In the genomic region with DNA sequence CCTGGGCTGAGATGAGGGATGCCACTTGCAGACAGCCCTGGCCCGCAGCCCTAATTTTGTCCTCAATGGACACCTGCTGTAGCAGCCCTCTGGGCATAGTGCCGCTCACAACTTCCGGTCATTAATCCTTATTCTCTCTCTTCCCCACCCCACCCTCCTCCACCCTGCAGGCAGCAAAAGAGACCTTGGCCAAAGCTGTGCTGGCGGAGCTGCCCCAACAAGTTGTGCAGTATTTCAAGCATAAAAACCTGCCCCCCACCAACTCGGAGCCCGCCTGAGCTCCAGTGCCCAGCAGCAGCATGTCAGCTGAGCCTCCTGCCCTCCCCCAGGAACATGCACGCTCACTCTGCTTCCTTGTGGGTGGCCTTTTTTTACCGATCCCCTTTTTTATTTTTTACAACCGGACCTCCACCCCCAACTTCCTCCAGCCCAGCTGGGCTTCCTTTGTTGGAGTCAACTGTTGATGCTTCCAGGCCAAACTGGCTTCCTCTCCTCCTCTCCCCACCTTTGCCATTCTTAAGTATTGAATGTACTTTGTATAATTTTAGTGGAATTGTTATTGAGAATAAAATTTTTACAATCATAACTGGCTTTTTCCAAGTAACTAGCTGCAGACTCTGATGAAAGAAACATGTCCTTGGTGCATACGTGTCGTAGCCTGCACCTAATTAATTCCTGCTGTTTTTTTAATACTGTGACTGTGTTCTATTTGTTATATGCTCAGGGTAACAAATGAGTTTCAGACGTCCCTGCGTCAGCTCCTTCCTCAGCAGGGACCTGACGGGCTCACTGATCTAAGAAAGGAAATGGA, we compare ENCODE assay signal across 8 cellular contexts. TPM values are rescaled to one million over a fixed set of nuclear protein-coding genes. Genes with fewer than 3 reads are reported as not detected.
DNase-seq lines count a peak whose midpoint lies in the region; ATAC-seq, FAIRE-seq and TF ChIP-seq lines count a peak whose summit lies in the region.

No MANE protein-coding gene starts in this region.

- 41% methylated on average over 14 of the region's 14 CpGs for WGBS in GM12878 (ENCODE audit: insufficient coverage, insufficient replicate concordance, low lambda C conversion rate, missing lambda C conversion rate)

- POLR2A ChIA-PET in activated CD4-positive, alpha-beta T cell treated with anti-CD3 and anti-CD28 coated beads, Interleukin-2, amount 10 ng/mL, durations not matched to agents 7 days and 5 days (lab: Charles Lee): no interaction called here
- POLR2A ChIA-PET in activated CD4-positive, alpha-beta T cell treated with anti-CD3 and anti-CD28 coated beads for 36 hours (lab: Charles Lee): no interaction called here
- POLR2A ChIA-PET in GM12878 (lab: Charles Lee): interaction anchor here (0.6 to 1.4 kb wide), 2 partner anchors 20 to 230 kb away, joined by 3 to 5 read pairs; no protein-coding TSS in a partner anchor

- intact Hi-C loops in activated CD4-positive, alpha-beta T cell treated with anti-CD3 and anti-CD28 coated beads for 36 hours (cut with DNase I, micrococcal nuclease): no loop called here
- intact Hi-C loops in GM12878 (cut with micrococcal nuclease; ENCODE audit: unreplicated experiment): no loop called here

- H3K9me3 Mint-ChIP-seq in activated CD4-positive, alpha-beta T cell treated with anti-CD3 and anti-CD28 coated beads, Interleukin-2, amount 10 ng/mL, durations not matched to agents 7 days and 5 days: no peaks in the 10 kb centered on the region
- H3K9me3 Mint-ChIP-seq in activated CD4-positive, alpha-beta T cell treated with anti-CD3 and anti-CD28 coated beads for 36 hours (ENCODE audit: low read depth): no peaks in the 10 kb centered on the region

- TF ChIP-seq CTCF in GM12878 (IDR thresholded peaks at IDR 0.05 in 2 of 3, conservative IDR thresholded peaks at IDR 0.05 in 1 of 3; ENCODE audit: control insufficient read depth in 2 of 3, extremely low read depth in 1 of 3, insufficient read depth in 1 of 3, low read depth in 3 of 3, low read length in 3 of 3): no peak
- TF ChIP-seq CTCF in keratinocyte (optimal IDR thresholded peaks at IDR 0.05 in 1 of 3, IDR thresholded peaks at IDR 0.05 in 1 of 3, conservative IDR thresholded peaks at IDR 0.05 in 1 of 3; ENCODE audit: extremely low read depth in 1 of 3, insufficient read depth in 2 of 3, low read length in 3 of 3): no peak

- H3K36me3 Mint-ChIP-seq in activated CD4-positive, alpha-beta T cell treated with anti-CD3 and anti-CD28 coated beads, Interleukin-2, amount 10 ng/mL, durations not matched to agents 7 days and 5 days (ENCODE audit: low read depth): peaks cover 6% of the 10 kb centered on the region
- H3K36me3 Mint-ChIP-seq in activated CD4-positive, alpha-beta T cell treated with anti-CD3 and anti-CD28 coated beads for 36 hours (ENCODE audit: low read depth): peaks cover 8% of the 10 kb centered on the region

- H3K9me3 ChIP-seq in GM12878 (replicated peaks; ENCODE audit: control insufficient read depth, insufficient read depth, low read length): no peaks in the 10 kb centered on the region
- H3K9me3 ChIP-seq in keratinocyte (ENCODE audit: control insufficient read depth, low read depth, low read length): no peaks in the 10 kb centered on the region

- H3K79me2 ChIP-seq in GM12878 (ENCODE audit: control insufficient read depth, insufficient read depth, low read length) (no peaks in the 10 kb centered on the region), keratinocyte (ENCODE audit: control insufficient read depth, insufficient read depth, low read length) (no peaks in the 10 kb centered on the region)

- no peak for TF ChIP-seq POLR2A in GM12878 (IDR thresholded peaks at IDR 0.05; ENCODE audit: low read depth, low read length)

- no peaks in the 10 kb centered on the region for H3K27me3 ChIP-seq in GM12878 (replicated peaks in 1 of 2; ENCODE audit: control insufficient read depth in 2 of 2, insufficient read depth in 2 of 2, low read length in 1 of 2)
- no peaks in the 10 kb centered on the region for H3K27me3 ChIP-seq in keratinocyte (ENCODE audit: control insufficient read depth, extremely low read depth, insufficient read depth, low read length)

- no peaks in the 10 kb centered on the region for H3K27me3 Mint-ChIP-seq in activated CD4-positive, alpha-beta T cell treated with anti-CD3 and anti-CD28 coated beads, Interleukin-2, amount 10 ng/mL, durations not matched to agents 7 days and 5 days
- no peaks in the 10 kb centered on the region for H3K27me3 Mint-ChIP-seq in activated CD4-positive, alpha-beta T cell treated with anti-CD3 and anti-CD28 coated beads for 36 hours

- in situ Hi-C loops in GM12878 (cut with MboI): no loop called here

- TF ChIP-seq RAD21 in GM12878 (IDR thresholded peaks at IDR 0.05; ENCODE audit: insufficient read depth, low read depth, low read length): no peak

- H3K9me1 ChIP-seq in keratinocyte (ENCODE audit: control insufficient read depth, extremely low read depth, insufficient read depth, low read length): peaks cover 5% of the 10 kb centered on the region

- H3K4me1 ChIP-seq in GM12878 (ENCODE audit: control insufficient read depth, insufficient read depth, low read length): peaks cover 15% of the 10 kb centered on the region
- H3K4me1 ChIP-seq in keratinocyte (ENCODE audit: control insufficient read depth, extremely low read depth, insufficient read depth, low read length): peaks cover 16% of the 10 kb centered on the region

- RAD21 ChIA-PET in GM12878 (lab: Charles Lee; ENCODE audit: unreplicated experiment): no interaction called here

- no peak overlapping the region for H3K4me3 Mint-ChIP-seq in activated CD4-positive, alpha-beta T cell treated with anti-CD3 and anti-CD28 coated beads, Interleukin-2, amount 10 ng/mL, durations not matched to agents 7 days and 5 days
- H3K4me3 Mint-ChIP-seq in activated CD4-positive, alpha-beta T cell treated with anti-CD3 and anti-CD28 coated beads for 36 hours: no peak overlapping the region

- CTCF ChIA-PET in activated CD4-positive, alpha-beta T cell treated with anti-CD3 and anti-CD28 coated beads, Interleukin-2, amount 10 ng/mL, durations not matched to agents 7 days and 5 days (lab: Charles Lee): interaction anchor here (0.6 to 0.7 kb wide), 2 partner anchors 27 to 265 kb away, joined by 3 to 4 read pairs; no protein-coding TSS in a partner anchor
- CTCF ChIA-PET in activated CD4-positive, alpha-beta T cell treated with anti-CD3 and anti-CD28 coated beads for 36 hours (lab: Charles Lee): no interaction called here
- CTCF ChIA-PET in GM12878 (lab: Yijun Ruan, JAX): interaction anchor here (0.9 to 1.2 kb wide), 2 partner anchors 54 to 55 kb away, joined by 3 to 5 read pairs; a partner anchor contains a TSS

- TF ChIP-seq EP300 in GM12878 (IDR thresholded peaks at IDR 0.05; ENCODE audit: borderline replicate concordance in 1 of 2, control insufficient read depth in 1 of 2, low read depth in 2 of 2, low read length in 2 of 2): no peak

- no peak for DNase-seq in activated CD4-positive, alpha-beta T cell treated with anti-CD3 and anti-CD28 coated beads, Interleukin-2, amount 10 ng/mL, durations not matched to agents 7 days and 5 days
- no peak for DNase-seq in activated CD4-positive, alpha-beta T cell treated with anti-CD3 and anti-CD28 coated beads for 36 hours
- DNase-seq in GM12878 (ENCODE audit: low read depth, low spot score) (no peak), keratinocyte (ENCODE audit: low read depth, low spot score) (no peak)
- no peak for DNase-seq in activated CD8-positive, alpha-beta memory T cell treated with anti-CD3 and anti-CD28 coated beads, Interleukin-2, amount 50 U/mL, for 48 hours

- H3K4me1 Mint-ChIP-seq in activated CD4-positive, alpha-beta T cell treated with anti-CD3 and anti-CD28 coated beads, Interleukin-2, amount 10 ng/mL, durations not matched to agents 7 days and 5 days: peaks cover 29% of the 10 kb centered on the region
- peaks cover 26% of the 10 kb centered on the region for H3K4me1 Mint-ChIP-seq in activated CD4-positive, alpha-beta T cell treated with anti-CD3 and anti-CD28 coated beads for 36 hours

- FAIRE-seq in GM12878 (lab: Jason Lieb, UNC): no peak
- FAIRE-seq in keratinocyte (lab: Jason Lieb, UNC): peak; percentile 49

- H3K4me2 ChIP-seq in GM12878 (ENCODE audit: control insufficient read depth, insufficient read depth) (peak overlapping the region; percentile 13; the same call in 1 of the 2 replicates), keratinocyte (ENCODE audit: control insufficient read depth, extremely low read depth, insufficient read depth, low read depth, low read length) (peak overlapping the region; percentile 11)

- BruUV-seq in GM12878 (replicated peaks; lab: Mats Ljungman, UMichigan): no TSS peak

- dilution Hi-C loops in keratinocyte (cut with MboI; ENCODE audit: extremely low pct_ligation_motif_present, low sequenced_read_pairs): no loop called here

- SMC1A ChIA-PET in GM12878 (lab: Charles Lee; ENCODE audit: uncharacterized antibody, unreplicated experiment): interaction anchor here (0.6 kb wide), 1 partner anchor 48 kb away, joined by 3 read pairs; no protein-coding TSS in a partner anchor

- H4K20me1 ChIP-seq in GM12878 (ENCODE audit: control insufficient read depth, insufficient read depth): no peaks in the 10 kb centered on the region
- no peaks in the 10 kb centered on the region for H4K20me1 ChIP-seq in keratinocyte (ENCODE audit: control insufficient read depth, extremely low read depth, insufficient read depth, low read length)

- no peak for ATAC-seq in activated CD4-positive, alpha-beta T cell treated with anti-CD3 and anti-CD28 coated beads for 36 hours
- ATAC-seq in GM12878 (no peak), HG03439 (IDR thresholded peaks at IDR 0.05; ENCODE audit: unreplicated experiment) (no peak), GM19395 (IDR thresholded peaks at IDR 0.05; ENCODE audit: unreplicated experiment) (no peak)

- H3K36me3 ChIP-seq in GM12878 (ENCODE audit: control insufficient read depth in 2 of 2, insufficient read depth in 2 of 2, low read length in 1 of 2) (peaks cover 4 to 6% of the 10 kb centered on the region in 2 experiments), keratinocyte (ENCODE audit: control insufficient read depth in 2 of 2, extremely low read depth in 1 of 2, insufficient read depth in 2 of 2, low read length in 2 of 2) (peaks cover 3 to 6% of the 10 kb centered on the region in 2 experiments)

- no peak overlapping the region for H3K4me3 ChIP-seq in GM12878
- no peak overlapping the region for H3K4me3 ChIP-seq in keratinocyte (ENCODE audit: control insufficient read depth in 2 of 3, extremely low read depth in 1 of 3, insufficient read depth in 2 of 3, low read depth in 1 of 3, low read length in 3 of 3)

- H3K27ac Mint-ChIP-seq in activated CD4-positive, alpha-beta T cell treated with anti-CD3 and anti-CD28 coated beads, Interleukin-2, amount 10 ng/mL, durations not matched to agents 7 days and 5 days: peak overlapping the region; percentile 72
- H3K27ac Mint-ChIP-seq in activated CD4-positive, alpha-beta T cell treated with anti-CD3 and anti-CD28 coated beads for 36 hours: no peak overlapping the region

- H3K9ac ChIP-seq in GM12878 (ENCODE audit: control insufficient read depth, insufficient read depth, low read length) (0 out of 2 replicates have a peak overlapping the region, but pooled peaks have one; percentile 12), keratinocyte (ENCODE audit: control insufficient read depth, extremely low read depth, insufficient read depth, low read length) (no peak overlapping the region)

- H3K27ac ChIP-seq in GM12878 (ENCODE audit: control insufficient read depth, insufficient read depth): no peak overlapping the region; the same call in 1 of the 2 replicates
- H3K27ac ChIP-seq in keratinocyte (ENCODE audit: control insufficient read depth, insufficient read depth, low read length): no peak overlapping the region
- H3K27ac ChIP-seq in temporal lobe (ENCODE audit: low read depth, low read length): peak overlapping the region; percentile 75

- H2AFZ ChIP-seq in GM12878 (ENCODE audit: control insufficient read depth, low read depth, low read length) (no peak overlapping the region), keratinocyte (ENCODE audit: control insufficient read depth, low read length) (no peak overlapping the region)

RNA-seq across cellular contexts. Expression of a gene that starts 38.3 kb away (rescaled TPM):
- 100 to 1,000 TPM; 115 to 137 TPM for total RNA-seq in activated CD4-positive, alpha-beta T cell treated with anti-CD3 and anti-CD28 coated beads, Interleukin-2, amount 10 ng/mL, durations not matched to agents 7 days and 5 days
- total RNA-seq in activated CD4-positive, alpha-beta T cell treated with anti-CD3 and anti-CD28 coated beads for 36 hours: 100 to 1,000 TPM; 111 to 156 TPM
- total RNA-seq in GM12878 (2013; cell fraction: nucleolus; rRNA removed): 80.2 and 90.1 TPM in 2 replicates
- 67.9 and 82.1 TPM in 2 replicates for total RNA-seq in GM12878 (2014; rRNA removed)
- 146 and 152 TPM in 2 replicates for total RNA-seq in GM12878 (2014; rRNA removed; fragmentation: Illumina TruSeq; extraction: Trizol)
- total RNA-seq in GM12878 (2021): 101 and 104 TPM in 2 replicates
- 51.7 TPM for polyA plus RNA-seq in GM12878 (2011; ENCODE audit: low read depth)
- polyA plus RNA-seq in GM12878 (2011; rRNA removed): 114 and 117 TPM in 2 replicates
- polyA plus RNA-seq in GM12878 (2011; cell fraction: cytosol; rRNA removed): 134 and 137 TPM in 2 replicates
- polyA plus RNA-seq in GM12878 (2011; cell fraction: nucleus; rRNA removed): 121 and 124 TPM in 2 replicates
- polyA plus RNA-seq in GM12878 (2012): 70.8 and 73.8 TPM in 2 replicates
- 174 and 180 TPM in 2 replicates for polyA plus RNA-seq in GM12878 (2014; fragmentation: Illumina TruSeq; extraction: Trizol)
- polyA plus RNA-seq in GM12878 (2014; fragmentation: Nextera tagmentation; extraction: Ambion mirVana): 10 to 100 TPM; 72.5 to 90.2 TPM
- polyA plus RNA-seq in GM12878 (2014; rRNA removed): 94.6 and 106 TPM in 2 replicates
- polyA plus RNA-seq in GM12878 (2016; fragmentation: Nextera tagmentation; extraction: Ambion mirVana): 100 to 1,000 TPM; 135 to 143 TPM
- polyA minus RNA-seq in GM12878 (2011; rRNA and poly(A)+ RNA removed): 83.2 and 109 TPM in 2 replicates
- 33.0 and 36.1 TPM in 2 replicates for polyA minus RNA-seq in GM12878 (2011; cell fraction: cytosol; rRNA and poly(A)+ RNA removed)
- polyA minus RNA-seq in GM12878 (2011; cell fraction: nucleus; rRNA and poly(A)+ RNA removed): 22.6 and 36.0 TPM in 2 replicates
- 66.5 to 75.7 TPM (median 69.2 TPM) in 3 replicates for polyA plus RNA-seq in keratinocyte
- 310 TPM for polyA plus RNA-seq in keratinocyte (2011; ENCODE audit: low read depth)
- polyA plus RNA-seq in keratinocyte (2011; cell fraction: cytosol; rRNA removed): 56.1 and 57.7 TPM in 2 replicates
- polyA plus RNA-seq in keratinocyte (2011; cell fraction: nucleus; rRNA removed): 104 and 119 TPM in 2 replicates
- polyA plus RNA-seq in keratinocyte (2012; ENCODE audit: low replicate concordance): 50.1 and 71.0 TPM in 2 replicates
- polyA minus RNA-seq in keratinocyte: 59.7 to 75.2 TPM (median 61.9 TPM) in 3 replicates
- 50.6 TPM for polyA minus RNA-seq in keratinocyte (2011; cell fraction: cytosol; rRNA and poly(A)+ RNA removed)
- 19.2 and 37.2 TPM in 2 replicates for polyA minus RNA-seq in keratinocyte (2011; cell fraction: nucleus; rRNA and poly(A)+ RNA removed)
- 96.9 TPM for total RNA-seq in temporal lobe

RNA-seq across cellular contexts. Expression of a gene that starts 38.5 kb away (rescaled TPM):
- 10 to 100 TPM; 32.2 to 34.2 TPM for total RNA-seq in activated CD4-positive, alpha-beta T cell treated with anti-CD3 and anti-CD28 coated beads, Interleukin-2, amount 10 ng/mL, durations not matched to agents 7 days and 5 days
- 10 to 100 TPM; 24.6 to 30.2 TPM for total RNA-seq in activated CD4-positive, alpha-beta T cell treated with anti-CD3 and anti-CD28 coated beads for 36 hours
- total RNA-seq in GM12878 (2013; cell fraction: nucleolus; rRNA removed): 126 and 145 TPM in 2 replicates
- 35.0 and 37.5 TPM in 2 replicates for total RNA-seq in GM12878 (2014; rRNA removed)
- total RNA-seq in GM12878 (2014; rRNA removed; fragmentation: Illumina TruSeq; extraction: Trizol): 41.2 and 44.8 TPM in 2 replicates
- 38.0 and 40.5 TPM in 2 replicates for total RNA-seq in GM12878 (2021)
- polyA plus RNA-seq in GM12878 (2011; ENCODE audit: low read depth): 26.3 TPM
- 47.7 and 50.8 TPM in 2 replicates for polyA plus RNA-seq in GM12878 (2011; rRNA removed)
- 28.1 and 32.9 TPM in 2 replicates for polyA plus RNA-seq in GM12878 (2011; cell fraction: cytosol; rRNA removed)
- 33.1 and 59.7 TPM in 2 replicates for polyA plus RNA-seq in GM12878 (2011; cell fraction: nucleus; rRNA removed)
- 19.0 and 28.2 TPM in 2 replicates for polyA plus RNA-seq in GM12878 (2012)
- polyA plus RNA-seq in GM12878 (2014; fragmentation: Illumina TruSeq; extraction: Trizol): 41.8 and 47.7 TPM in 2 replicates
- polyA plus RNA-seq in GM12878 (2014; fragmentation: Nextera tagmentation; extraction: Ambion mirVana): 10 to 100 TPM; 18.5 to 25.1 TPM
- polyA plus RNA-seq in GM12878 (2014; rRNA removed): 24.0 and 29.1 TPM in 2 replicates
- 10 to 100 TPM; 44.8 to 57.0 TPM for polyA plus RNA-seq in GM12878 (2016; fragmentation: Nextera tagmentation; extraction: Ambion mirVana)
- 82.9 and 86.9 TPM in 2 replicates for polyA minus RNA-seq in GM12878 (2011; rRNA and poly(A)+ RNA removed)
- polyA minus RNA-seq in GM12878 (2011; cell fraction: cytosol; rRNA and poly(A)+ RNA removed): 26.6 and 31.1 TPM in 2 replicates
- polyA minus RNA-seq in GM12878 (2011; cell fraction: nucleus; rRNA and poly(A)+ RNA removed): 41.8 and 66.1 TPM in 2 replicates
- polyA plus RNA-seq in keratinocyte: 33.7 to 42.2 TPM (median 38.9 TPM) in 3 replicates
- 36.5 TPM for polyA plus RNA-seq in keratinocyte (2011; ENCODE audit: low read depth)
- 22.8 and 42.6 TPM in 2 replicates for polyA plus RNA-seq in keratinocyte (2011; cell fraction: cytosol; rRNA removed)
- polyA plus RNA-seq in keratinocyte (2011; cell fraction: nucleus; rRNA removed): 45.3 and 50.7 TPM in 2 replicates
- polyA plus RNA-seq in keratinocyte (2012; ENCODE audit: low replicate concordance): 13.6 and 25.0 TPM in 2 replicates
- polyA minus RNA-seq in keratinocyte: 47.9 to 108 TPM (median 97.4 TPM) in 3 replicates
- polyA minus RNA-seq in keratinocyte (2011; cell fraction: cytosol; rRNA and poly(A)+ RNA removed): 46.2 TPM
- 31.1 and 49.4 TPM in 2 replicates for polyA minus RNA-seq in keratinocyte (2011; cell fraction: nucleus; rRNA and poly(A)+ RNA removed)
- 61.7 TPM for total RNA-seq in temporal lobe

RNA-seq across cellular contexts. Expression of a gene that starts 55.2 kb away (rescaled TPM):
- 1 to 10 TPM; 3.1 to 3.6 TPM for total RNA-seq in activated CD4-positive, alpha-beta T cell treated with anti-CD3 and anti-CD28 coated beads, Interleukin-2, amount 10 ng/mL, durations not matched to agents 7 days and 5 days
- total RNA-seq in activated CD4-positive, alpha-beta T cell treated with anti-CD3 and anti-CD28 coated beads for 36 hours: 1 to 10 TPM; 4.9 to 7.3 TPM
- 7.8 and 9.0 TPM in 2 replicates for total RNA-seq in GM12878 (2013; cell fraction: nucleolus; rRNA removed)
- 13.6 and 14.5 TPM in 2 replicates for total RNA-seq in GM12878 (2014; rRNA removed)
- total RNA-seq in GM12878 (2014; rRNA removed; fragmentation: Illumina TruSeq; extraction: Trizol): 9.8 and 10.5 TPM in 2 replicates
- 13.7 and 14.5 TPM in 2 replicates for total RNA-seq in GM12878 (2021)
- 5.7 TPM for polyA plus RNA-seq in GM12878 (2011; ENCODE audit: low read depth)
- 3.4 and 7.7 TPM in 2 replicates for polyA plus RNA-seq in GM12878 (2011; rRNA removed)
- polyA plus RNA-seq in GM12878 (2011; cell fraction: cytosol; rRNA removed): 8.4 and 10.6 TPM in 2 replicates
- polyA plus RNA-seq in GM12878 (2011; cell fraction: nucleus; rRNA removed): 4.7 and 6.0 TPM in 2 replicates
- 7.1 and 12.0 TPM in 2 replicates for polyA plus RNA-seq in GM12878 (2012)
- 16.9 and 18.5 TPM in 2 replicates for polyA plus RNA-seq in GM12878 (2014; fragmentation: Illumina TruSeq; extraction: Trizol)
- 1 to 10 TPM; 4.8 to 5.6 TPM for polyA plus RNA-seq in GM12878 (2014; fragmentation: Nextera tagmentation; extraction: Ambion mirVana)
- 22.1 and 23.5 TPM in 2 replicates for polyA plus RNA-seq in GM12878 (2014; rRNA removed)
- polyA plus RNA-seq in GM12878 (2016; fragmentation: Nextera tagmentation; extraction: Ambion mirVana): 10 to 100 TPM in 1 of 2 experiments, 1 to 10 TPM in 1; 3.1 to 10.0 TPM
- 5.6 and 8.1 TPM in 2 replicates for polyA minus RNA-seq in GM12878 (2011; rRNA and poly(A)+ RNA removed)
- 2.5 and 2.8 TPM in 2 replicates for polyA minus RNA-seq in GM12878 (2011; cell fraction: cytosol; rRNA and poly(A)+ RNA removed)
- polyA minus RNA-seq in GM12878 (2011; cell fraction: nucleus; rRNA and poly(A)+ RNA removed): 2.1 and 5.5 TPM in 2 replicates
- polyA plus RNA-seq in keratinocyte: 26.5 to 33.3 TPM (median 29.2 TPM) in 3 replicates
- polyA plus RNA-seq in keratinocyte (2011; ENCODE audit: low read depth): 0.76 TPM
- polyA plus RNA-seq in keratinocyte (2011; cell fraction: cytosol; rRNA removed): 19.1 and 26.7 TPM in 2 replicates
- 14.4 and 17.1 TPM in 2 replicates for polyA plus RNA-seq in keratinocyte (2011; cell fraction: nucleus; rRNA removed)
- 4.7 and 28.2 TPM in 2 replicates for polyA plus RNA-seq in keratinocyte (2012; ENCODE audit: low replicate concordance)
- 26.5 to 50.3 TPM (median 34.2 TPM) in 3 replicates for polyA minus RNA-seq in keratinocyte
- polyA minus RNA-seq in keratinocyte (2011; cell fraction: cytosol; rRNA and poly(A)+ RNA removed): 18.8 TPM
- 7.6 and 9.8 TPM in 2 replicates for polyA minus RNA-seq in keratinocyte (2011; cell fraction: nucleus; rRNA and poly(A)+ RNA removed)
- 42.5 TPM for total RNA-seq in temporal lobe
